Comparison of ENCODE assay signal across 26 cellular contexts in the genomic region with DNA sequence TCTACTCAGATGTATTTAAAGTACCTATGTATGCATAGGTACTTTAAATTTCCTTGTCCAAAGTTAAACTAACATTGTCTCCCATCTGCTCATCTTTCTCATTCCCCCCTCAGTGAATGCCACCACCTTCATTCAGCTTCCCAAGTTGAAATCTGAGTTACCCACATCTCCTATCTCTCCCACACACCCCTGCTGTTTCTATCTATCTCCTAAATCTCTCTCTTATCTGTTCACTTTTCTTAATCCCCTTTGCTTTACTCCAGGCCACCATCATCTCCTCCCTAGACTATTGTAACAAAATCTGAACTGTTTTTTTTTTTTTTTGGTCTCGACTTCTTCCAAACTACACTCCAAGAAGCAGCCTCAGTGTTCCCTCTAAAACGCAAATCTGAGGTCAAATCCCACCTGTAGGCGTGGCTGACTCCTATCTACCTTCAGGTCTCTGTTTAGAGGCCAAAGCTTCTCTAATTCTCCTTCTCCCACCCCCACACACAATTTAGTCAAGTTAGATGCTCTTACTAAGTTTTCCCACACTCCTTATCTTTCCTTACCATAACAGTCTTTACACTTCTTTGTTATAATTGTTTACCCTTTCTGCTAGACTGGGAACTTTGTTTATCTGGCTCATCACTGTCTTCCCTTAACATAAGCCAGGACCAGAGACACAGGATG. TPM values are rescaled to one million over a fixed set of nuclear protein-coding genes. Genes with fewer than 3 reads are reported as not detected.
DNase-seq lines count a peak whose midpoint lies in the region; TF ChIP-seq lines count a peak whose summit lies in the region.
"Had no signal": no experiment of that assay in that cellular context is flagged by ENCODE, and none has a peak within 500 bp of the region (broad histone marks: within the 10 kb centered on the region; RNA-seq: fewer than 3 reads in every experiment).

No MANE protein-coding gene starts in this region.

- no peaks in the 10 kb centered on the region for H3K36me3 Mint-ChIP-seq in endodermal cell (ENCODE audit: low read depth)
- H3K36me3 Mint-ChIP-seq: CD8-positive, alpha-beta T cell; IgD-negative memory B cell had no signal

- peaks cover 11% of the 10 kb centered on the region for H3K9me3 Mint-ChIP-seq in endodermal cell
- H3K9me3 Mint-ChIP-seq: CD8-positive, alpha-beta T cell; IgD-negative memory B cell had no signal

- H3K27ac ChIP-seq in HEK293 (ENCODE audit: extremely low read depth, low read depth, low read length) (peak overlapping the region; percentile 20; the same call in 1 of the 2 replicates), endodermal cell (ENCODE audit: low read depth, low read length) (no peak overlapping the region), mesodermal cell (ENCODE audit: low read depth, low read length, severe bottlenecking) (peak overlapping the region; percentile 69)
- H3K27ac ChIP-seq: 22Rv1, C4-2B had no signal

- H3K27me3 ChIP-seq in endodermal cell (ENCODE audit: control insufficient read depth, insufficient read depth, low read length, poor library complexity, severe bottlenecking), result no peaks in the 10 kb centered on the region

- no peaks in the 10 kb centered on the region for H3K27me3 Mint-ChIP-seq in endodermal cell (ENCODE audit: insufficient read depth)

- WGBS in endodermal cell (ENCODE audit: insufficient coverage in 1 of 2, insufficient read length in 1 of 2), 2 experiments, result 9 to 36% methylated on average over 2 to 3 of the region's 3 CpGs
- whole genome bisulfite sequencing in mesodermal cell (ENCODE audit: insufficient coverage in 2 of 2), 2 experiments, result 29 to 55% methylated on average over 2 to 3 of the region's 3 CpGs

- DNase-seq in DMS53 treated with DMSO at 0.1 percent for 48 hours (lab: John Stamatoyannopoulos, UW; ENCODE audit: unreplicated experiment) (peak; percentile 0), DMS53 (lab: John Stamatoyannopoulos, UW) (no peak), endodermal cell (peak; percentile 65), NCI-H2227 (lab: John Stamatoyannopoulos, UW; ENCODE audit: unreplicated experiment) (no peak), SIG-M5 (lab: John Stamatoyannopoulos, UW) (no peak)
- DNase-seq: Caco-2; CD8-positive, alpha-beta T cell; DMS79 treated with DMSO at 0.1 percent for 48 hours; GF-D8; HCEC 1CT; Karpas-422; NCI-H1092; NCI-H1417 treated with DMSO at 0.1 percent for 48 hours; NCI-H187; NCI-H2081 treated with DMSO at 0.1 percent for 48 hours; NCI-H2171; NCI-H524; NCI-H774; Right ventricle myocardium superior; RPMI8226 had no signal

- POLR2A ChIA-PET in HEK293 (lab: Yijun Ruan, JAX), result no interaction called here

- H3K4me1 ChIP-seq in HEK293 (ENCODE audit: control insufficient read depth, insufficient read depth, low read length) (peaks cover 39% of the 10 kb centered on the region), endodermal cell (ENCODE audit: control insufficient read depth, insufficient read depth, low read length) (peaks cover 19% of the 10 kb centered on the region), mesodermal cell (ENCODE audit: control insufficient read depth, insufficient read depth, low read length, poor library complexity, severe bottlenecking) (peaks cover 26% of the 10 kb centered on the region)

- H3K4me3 ChIP-seq in HEK293 (ENCODE audit: low read depth, low read length), result no peak overlapping the region
- no peak overlapping the region for H3K4me3 ChIP-seq in endodermal cell (ENCODE audit: low read length)
- no peak overlapping the region for H3K4me3 ChIP-seq in mesodermal cell (ENCODE audit: extremely low read depth, insufficient read depth, low read length, poor library complexity, severe bottlenecking)

- H3K9me3 ChIP-seq in HEK293 (ENCODE audit: control insufficient read depth, insufficient read depth, low read depth, low read length) (no peaks in the 10 kb centered on the region), endodermal cell (ENCODE audit: control insufficient read depth, low read length) (peaks cover 4% of the 10 kb centered on the region), mesodermal cell (ENCODE audit: control insufficient read depth, low read length) (no peaks in the 10 kb centered on the region)
- H3K9me3 ChIP-seq: Caco-2 had no signal

- peaks cover 27% of the 10 kb centered on the region for H3K4me1 Mint-ChIP-seq in endodermal cell

- peak overlapping the region; percentile 3 for H3K4me3 Mint-ChIP-seq in endodermal cell
- H3K4me3 Mint-ChIP-seq: B cell; CD8-positive, alpha-beta T cell had no signal

- CTCF ChIA-PET in HEK293 (lab: Yijun Ruan, JAX), result no interaction called here

- peak overlapping the region; percentile 53 for H3K27ac Mint-ChIP-seq in endodermal cell
- H3K27ac Mint-ChIP-seq: B cell; CD8-positive, alpha-beta T cell; IgD-negative memory B cell had no signal

- peak overlapping the region; percentile 28 for H3K9ac ChIP-seq in endodermal cell (ENCODE audit: extremely low read depth, low read length, poor library complexity, severe bottlenecking)

- H3K36me3 ChIP-seq in HEK293 (ENCODE audit: control insufficient read depth in 2 of 2, insufficient read depth in 1 of 2, low read length in 2 of 2) (no peaks in the 10 kb centered on the region), endodermal cell (ENCODE audit: control insufficient read depth, insufficient read depth, low read length) (no peaks in the 10 kb centered on the region), mesodermal cell (ENCODE audit: control insufficient read depth, insufficient read depth, low read length) (no peaks in the 10 kb centered on the region)

- TF ChIP-seq CTCF in HEK293 (tag by site-specific recombination; IDR thresholded peaks at IDR 0.05) (no peak), endodermal cell (conservative IDR thresholded peaks at IDR 0.05) (no peak)

TF ChIP-seq in HEK293, 187 proteins besides CTCF, POLR2A, EP300 and RAD21 (continues in another document):
- no peak for TF ChIP-seq GLIS1 (tag by site-specific recombination; IDR thresholded peaks at IDR 0.05)
- TF ChIP-seq ZNF747 (tag by site-specific recombination; IDR thresholded peaks at IDR 0.05), result no peak
- no peak for TF ChIP-seq ZNF768 (tag by site-specific recombination; IDR thresholded peaks at IDR 0.05)
- TF ChIP-seq, protein P1, sequence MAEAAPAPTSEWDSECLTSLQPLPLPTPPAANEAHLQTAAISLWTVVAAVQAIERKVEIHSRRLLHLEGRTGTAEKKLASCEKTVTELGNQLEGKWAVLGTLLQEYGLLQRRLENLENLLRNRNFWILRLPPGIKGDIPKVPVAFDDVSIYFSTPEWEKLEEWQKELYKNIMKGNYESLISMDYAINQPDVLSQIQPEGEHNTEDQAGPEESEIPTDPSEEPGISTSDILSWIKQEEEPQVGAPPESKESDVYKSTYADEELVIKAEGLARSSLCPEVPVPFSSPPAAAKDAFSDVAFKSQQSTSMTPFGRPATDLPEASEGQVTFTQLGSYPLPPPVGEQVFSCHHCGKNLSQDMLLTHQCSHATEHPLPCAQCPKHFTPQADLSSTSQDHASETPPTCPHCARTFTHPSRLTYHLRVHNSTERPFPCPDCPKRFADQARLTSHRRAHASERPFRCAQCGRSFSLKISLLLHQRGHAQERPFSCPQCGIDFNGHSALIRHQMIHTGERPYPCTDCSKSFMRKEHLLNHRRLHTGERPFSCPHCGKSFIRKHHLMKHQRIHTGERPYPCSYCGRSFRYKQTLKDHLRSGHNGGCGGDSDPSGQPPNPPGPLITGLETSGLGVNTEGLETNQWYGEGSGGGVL (tag by site-specific recombination; IDR thresholded peaks at IDR 0.05), result peak; percentile 48; the same call in 1 of the 2 replicates
- no peak for TF ChIP-seq ZNF10 (tag by site-specific recombination; IDR thresholded peaks at IDR 0.05)
- no peak for TF ChIP-seq ZNF221 (tag by site-specific recombination; IDR thresholded peaks at IDR 0.05; ENCODE audit: borderline replicate concordance)
- TF ChIP-seq ZXDB (tag by site-specific recombination; IDR thresholded peaks at IDR 0.05), result peak; percentile 69; the same call in 1 of the 2 replicates
- TF ChIP-seq SCRT1 (tag by site-specific recombination; IDR thresholded peaks at IDR 0.05; ENCODE audit: borderline replicate concordance), result 0 out of 2 replicates have a peak, but pooled peaks have one; percentile 19
- TF ChIP-seq EGR2 (tag by site-specific recombination; IDR thresholded peaks at IDR 0.05; ENCODE audit: low read depth), result peak; percentile 92
- TF ChIP-seq MZF1 (tag by site-specific recombination; IDR thresholded peaks at IDR 0.05; ENCODE audit: borderline replicate concordance), result peak; percentile 49; the same call in 1 of the 2 replicates
- peak; percentile 10; the same call in 1 of the 2 replicates for TF ChIP-seq KLF1 (tag by site-specific recombination; IDR thresholded peaks at IDR 0.05)
- no peak for TF ChIP-seq ZNF223 (tag by site-specific recombination; IDR thresholded peaks at IDR 0.05)
- TF ChIP-seq ZBTB20 (tag by site-specific recombination; IDR thresholded peaks at IDR 0.05), result peak; percentile 16; the same call in 1 of the 2 replicates
- TF ChIP-seq ZNF335 (tag by site-specific recombination; conservative IDR thresholded peaks at IDR 0.05), result no peak
- peak; percentile 88 for TF ChIP-seq ZFHX2 (tag by site-specific recombination; conservative IDR thresholded peaks at IDR 0.05)
- TF ChIP-seq ZNF629 (tag by site-specific recombination; IDR thresholded peaks at IDR 0.05), result no peak

RNA-seq across cellular contexts. Expression of a gene that starts 3.5 kb away (rescaled TPM):
- total RNA-seq in endodermal cell, result 100 to 1,000 TPM; 132 TPM
- polyA plus RNA-seq in endodermal cell (2013, experiment 1 of 2), result 80.4 TPM
- polyA plus RNA-seq in endodermal cell (2013, experiment 2 of 2), result 75.6 TPM
- polyA plus RNA-seq in mesodermal cell (2013, experiment 1 of 2), result 85.7 TPM
- polyA plus RNA-seq in mesodermal cell (2013, experiment 2 of 2), result 75.2 TPM

Comparison
In these comparisons a context has a peak if more than half of its experiments do, and no peak if none do; other contexts are left out.
1. DNase-seq: peak in DMS53 treated with DMSO at 0.1 percent for 48 hours (single experiment) and endodermal cell (single experiment); none in DMS53 (single experiment), NCI-H2227 (single experiment) and SIG-M5 (single experiment).